ENCODE assay signal across 8 cellular contexts in the genomic region with DNA sequence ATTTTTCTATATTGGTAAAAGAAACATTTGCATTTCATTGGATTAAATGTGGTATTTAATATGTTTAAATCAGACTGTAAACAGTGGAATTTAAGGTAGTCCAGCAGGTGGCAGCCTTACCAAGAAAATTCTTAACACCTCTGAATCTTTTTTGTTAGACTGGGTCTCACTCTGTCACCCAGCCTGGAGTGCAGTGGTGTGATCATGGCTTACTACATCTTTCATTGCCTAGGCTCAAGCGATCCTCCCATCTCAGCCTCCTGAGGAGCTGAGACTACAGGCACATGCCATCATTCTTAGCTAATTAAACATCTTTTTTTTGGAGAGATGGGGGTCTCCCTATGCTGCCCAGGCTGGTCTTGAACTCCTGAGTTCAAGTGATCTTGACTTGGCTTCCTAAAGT.
DNase-seq lines count a peak whose midpoint lies in the region; ATAC-seq and TF ChIP-seq lines count a peak whose summit lies in the region.

No MANE protein-coding gene starts in this region.

- no peak overlapping the region for H3K27ac ChIP-seq in osteoblast (ENCODE audit: low read depth, low read length)

- H3K4me3 Mint-ChIP-seq in activated CD4-positive, alpha-beta T cell treated with anti-CD3 and anti-CD28 coated beads, Interleukin-2, amount 10 ng/mL, durations not matched to agents 24 days and 14 days, result no peak overlapping the region

- intact Hi-C loops in activated CD4-positive, alpha-beta T cell treated with anti-CD3 and anti-CD28 coated beads, Interleukin-2, amount 10 ng/mL, durations not matched to agents 24 days and 14 days (cut with micrococcal nuclease), result loop anchor here (1.0 to 5.0 kb wide), 2 partner anchors 469 to 486 kb away; no protein-coding TSS in a partner anchor

- H3K4me3 ChIP-seq in AG09309 (ENCODE audit: control insufficient read depth, low read depth, low read length) (no peak overlapping the region), osteoblast (ENCODE audit: insufficient read depth, low read length) (no peak overlapping the region)

- H3K9me3 ChIP-seq in osteoblast (ENCODE audit: low read depth, low read length), result no peaks in the 10 kb centered on the region

- no peaks in the 10 kb centered on the region for H3K27me3 ChIP-seq in osteoblast (ENCODE audit: insufficient read depth, low read length)

- H2AFZ ChIP-seq in osteoblast (ENCODE audit: low read length), result no peak overlapping the region

- peaks cover 10% of the 10 kb centered on the region for H3K36me3 Mint-ChIP-seq in activated CD4-positive, alpha-beta T cell treated with anti-CD3 and anti-CD28 coated beads, Interleukin-2, amount 10 ng/mL, durations not matched to agents 24 days and 14 days (ENCODE audit: low read depth)

- H3K27me3 Mint-ChIP-seq in activated CD4-positive, alpha-beta T cell treated with anti-CD3 and anti-CD28 coated beads, Interleukin-2, amount 10 ng/mL, durations not matched to agents 24 days and 14 days, result no peaks in the 10 kb centered on the region

- DNase-seq in AG09309 (ENCODE audit: low read depth) (no peak), NCI-H2227 (lab: John Stamatoyannopoulos, UW; ENCODE audit: unreplicated experiment) (peak; percentile 69), fibroblast of gingiva (ENCODE audit: low read depth) (peak; percentile 8), osteoblast (ENCODE audit: insufficient read length, low spot score, missing footprints) (no peak)
- DNase-seq in activated CD4-positive, alpha-beta T cell treated with anti-CD3 and anti-CD28 coated beads, Interleukin-2, amount 10 ng/mL, durations not matched to agents 24 days and 14 days, result peak; percentile 81

- H3K36me3 ChIP-seq in osteoblast (ENCODE audit: insufficient read depth, low read length), result no peaks in the 10 kb centered on the region

- H3K27ac Mint-ChIP-seq in activated CD4-positive, alpha-beta T cell treated with anti-CD3 and anti-CD28 coated beads, Interleukin-2, amount 10 ng/mL, durations not matched to agents 24 days and 14 days, result no peak overlapping the region

- H4K20me1 ChIP-seq in osteoblast (ENCODE audit: insufficient read depth, low read length), result no peaks in the 10 kb centered on the region

- H3K4me2 ChIP-seq in osteoblast (ENCODE audit: insufficient read depth, low read length), result no peak overlapping the region

- no peaks in the 10 kb centered on the region for H3K79me2 ChIP-seq in osteoblast (ENCODE audit: insufficient read depth, low read length)

- ATAC-seq in HG02759 (IDR thresholded peaks at IDR 0.05; ENCODE audit: unreplicated experiment), result no peak
- ATAC-seq in GM18870 (IDR thresholded peaks at IDR 0.05; ENCODE audit: unreplicated experiment), result no peak

- no peaks in the 10 kb centered on the region for H3K9me3 Mint-ChIP-seq in activated CD4-positive, alpha-beta T cell treated with anti-CD3 and anti-CD28 coated beads, Interleukin-2, amount 10 ng/mL, durations not matched to agents 24 days and 14 days

- H3K4me1 Mint-ChIP-seq in activated CD4-positive, alpha-beta T cell treated with anti-CD3 and anti-CD28 coated beads, Interleukin-2, amount 10 ng/mL, durations not matched to agents 24 days and 14 days, result no peaks in the 10 kb centered on the region

- H3K4me1 ChIP-seq in osteoblast (ENCODE audit: insufficient read depth, low read length), result no peaks in the 10 kb centered on the region

- TF ChIP-seq CTCF in AG09309 (IDR thresholded peaks at IDR 0.05; ENCODE audit: control insufficient read depth, insufficient read depth, low read depth, low read length, missing control alignments) (peak; percentile 53), GM12874 (IDR thresholded peaks at IDR 0.05; ENCODE audit: insufficient read depth, low read depth, low read length) (0 out of 2 replicates have a peak, but pooled peaks have one; percentile 18), osteoblast (IDR thresholded peaks at IDR 0.05; ENCODE audit: extremely low read depth, low read depth, low read length) (peak; percentile 51)

Comparison
In these comparisons a context has a peak if more than half of its experiments do, and no peak if none do; other contexts are left out.
1. DNase-seq: peak in NCI-H2227 (single experiment), activated CD4-positive, alpha-beta T cell treated with anti-CD3 and anti-CD28 coated beads, Interleukin-2, amount 10 ng/mL, durations not matched to agents 24 days and 14 days (single experiment) and fibroblast of gingiva (single experiment); none in AG09309 (single experiment) and osteoblast (single experiment).
2. Peak in every context shown above with its lines, with median percentiles within 50 percentile points of each other: CTCF ChIP-seq.